Comparison of ENCODE assay signal across 1 cellular context in the genomic region with DNA sequence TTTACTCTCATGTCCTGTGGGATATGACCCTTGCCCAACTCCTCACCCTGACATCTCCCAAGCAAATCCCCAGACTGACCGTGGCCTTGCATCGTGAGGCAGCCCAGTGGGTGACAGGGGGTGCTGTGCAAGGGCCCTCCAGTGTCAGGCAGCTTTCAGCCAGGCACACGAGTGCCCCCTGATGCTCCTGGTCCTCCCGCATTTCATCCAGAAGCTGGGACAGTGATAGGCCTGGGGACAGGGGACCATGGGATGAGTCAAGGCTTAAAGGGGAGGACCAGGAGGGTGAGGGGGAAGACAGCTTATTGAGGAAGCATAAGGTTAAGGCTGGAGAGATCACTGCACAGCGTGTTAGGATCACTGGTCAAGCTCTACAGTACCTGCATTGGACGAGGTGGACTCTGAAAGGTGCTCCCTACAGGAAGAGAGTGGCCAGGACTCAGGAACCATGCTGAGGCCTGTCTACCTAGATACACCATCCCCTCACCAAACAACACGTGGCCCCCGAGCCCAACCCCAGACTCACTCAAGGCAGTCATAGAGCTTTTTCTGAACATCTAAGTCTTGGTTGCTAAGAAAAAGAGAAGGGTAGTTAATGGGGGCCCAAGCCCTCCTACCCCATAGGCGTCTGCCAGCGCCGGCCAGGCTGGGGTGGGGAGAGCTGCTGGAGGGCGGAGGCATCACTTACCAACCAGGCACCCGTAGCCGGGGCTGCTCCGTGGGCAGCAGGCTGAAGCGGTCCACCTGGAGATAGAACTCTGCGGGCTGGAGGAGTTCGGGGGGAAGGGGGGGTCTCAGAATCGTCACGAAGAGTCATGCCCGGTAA.
TF ChIP-seq lines count a peak whose summit lies in the region.

No MANE protein-coding gene starts in this region.

TF ChIP-seq in H1, 55 proteins besides CTCF, POLR2A, EP300 and RAD21:
- TF ChIP-seq, protein P1, sequence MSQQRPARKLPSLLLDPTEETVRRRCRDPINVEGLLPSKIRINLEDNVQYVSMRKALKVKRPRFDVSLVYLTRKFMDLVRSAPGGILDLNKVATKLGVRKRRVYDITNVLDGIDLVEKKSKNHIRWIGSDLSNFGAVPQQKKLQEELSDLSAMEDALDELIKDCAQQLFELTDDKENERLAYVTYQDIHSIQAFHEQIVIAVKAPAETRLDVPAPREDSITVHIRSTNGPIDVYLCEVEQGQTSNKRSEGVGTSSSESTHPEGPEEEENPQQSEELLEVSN (IDR thresholded peaks at IDR 0.05), result no peak
- no peak for TF ChIP-seq BRCA1 (IDR thresholded peaks at IDR 0.05; ENCODE audit: low read depth, low read length)
TF ChIP-seq in H1: peak in this region for 0.
